Comparison of ENCODE assay signal across 1 cellular context in the genomic region with DNA sequence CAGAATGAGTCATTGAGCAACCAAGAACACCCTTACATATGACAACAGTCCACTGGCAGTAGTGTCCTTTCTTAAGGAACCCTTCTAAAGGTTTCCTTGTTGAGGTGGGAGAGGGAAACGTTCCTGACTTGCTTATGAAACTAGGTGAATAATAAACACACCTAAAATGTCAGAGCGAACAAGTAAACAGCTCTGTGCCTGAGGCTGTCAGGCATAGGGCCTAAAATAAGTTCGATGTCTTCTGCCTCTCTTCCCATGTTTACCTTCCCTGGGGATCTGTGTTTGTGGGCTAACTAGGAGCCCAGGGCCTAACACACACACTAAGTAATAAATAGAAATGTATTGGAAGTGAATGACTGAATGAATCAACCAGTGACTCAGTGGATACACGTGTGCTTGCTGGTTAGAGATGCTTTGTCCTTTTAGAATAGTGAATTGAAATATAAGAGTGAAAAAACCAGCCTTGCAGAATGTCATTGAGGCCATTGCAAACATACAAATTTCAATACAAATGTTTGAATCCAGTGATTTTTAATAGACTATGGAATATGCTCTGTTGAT.
TF ChIP-seq lines count a peak whose summit lies in the region.

No MANE protein-coding gene starts in this region.

TF ChIP-seq in H1, 55 proteins besides CTCF, POLR2A, EP300 and RAD21:
- no peak for TF ChIP-seq CBX5 (IDR thresholded peaks at IDR 0.05; ENCODE audit: low read depth, low read length)
- TF ChIP-seq GTF2F1 (IDR thresholded peaks at IDR 0.05; ENCODE audit: borderline replicate concordance, low read depth, low read length), result no peak
- no peak for TF ChIP-seq RNF2 (IDR thresholded peaks at IDR 0.05; ENCODE audit: borderline replicate concordance, low read depth, low read length, missing control alignments, poor library complexity, severe bottlenecking)
- no peak for TF ChIP-seq HDAC2 (IDR thresholded peaks at IDR 0.05; ENCODE audit: borderline replicate concordance in 1 of 2, low read depth in 2 of 2, low read length in 2 of 2)
- no peak for TF ChIP-seq SIRT6 (IDR thresholded peaks at IDR 0.05; ENCODE audit: low read length)
